Comparison of ENCODE assay signal across 1 cellular context in genomic region chr19:4847190-4847973, GRCh38.
TF ChIP-seq lines count a peak whose summit lies in the region.

No MANE protein-coding gene starts in this region.

TF ChIP-seq in K562, 482 proteins besides CTCF, POLR2A, EP300 and RAD21:
- no peak for TF ChIP-seq NR2C1 (IDR thresholded peaks at IDR 0.05)
- TF ChIP-seq NR2C1 (tag; IDR thresholded peaks at IDR 0.05), result no peak
- TF ChIP-seq, protein P1, sequence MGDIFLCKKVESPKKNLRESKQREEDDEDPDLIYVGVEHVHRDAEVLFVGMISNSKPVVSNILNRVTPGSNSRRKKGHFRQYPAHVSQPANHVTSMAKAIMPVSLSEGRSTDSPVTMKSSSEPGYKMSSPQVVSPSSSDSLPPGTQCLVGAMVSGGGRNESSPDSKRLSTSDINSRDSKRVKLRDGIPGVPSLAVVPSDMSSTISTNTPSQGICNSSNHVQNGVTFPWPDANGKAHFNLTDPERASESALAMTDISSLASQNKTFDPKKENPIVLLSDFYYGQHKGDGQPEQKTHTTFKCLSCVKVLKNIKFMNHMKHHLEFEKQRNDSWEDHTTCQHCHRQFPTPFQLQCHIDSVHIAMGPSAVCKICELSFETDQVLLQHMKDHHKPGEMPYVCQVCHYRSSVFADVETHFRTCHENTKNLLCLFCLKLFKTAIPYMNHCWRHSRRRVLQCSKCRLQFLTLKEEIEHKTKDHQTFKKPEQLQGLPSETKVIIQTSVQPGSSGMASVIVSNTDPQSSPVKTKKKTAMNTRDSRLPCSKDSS (IDR thresholded peaks at IDR 0.05; ENCODE audit: low read depth, partially characterized antibody), result no peak
- no peak for TF ChIP-seq ETV5 (CRISPR knock-in tag; IDR thresholded peaks at IDR 0.05; ENCODE audit: low read depth)
- no peak for TF ChIP-seq BDP1 (IDR thresholded peaks at IDR 0.05; ENCODE audit: insufficient read depth, insufficient read length)
- TF ChIP-seq JUN (IDR thresholded peaks at IDR 0.05; ENCODE audit: borderline replicate concordance, low read depth, low read length), result no peak
- no peak for TF ChIP-seq JUN (CRISPR knock-in tag; IDR thresholded peaks at IDR 0.05; ENCODE audit: borderline replicate concordance)
- TF ChIP-seq, protein P2, sequence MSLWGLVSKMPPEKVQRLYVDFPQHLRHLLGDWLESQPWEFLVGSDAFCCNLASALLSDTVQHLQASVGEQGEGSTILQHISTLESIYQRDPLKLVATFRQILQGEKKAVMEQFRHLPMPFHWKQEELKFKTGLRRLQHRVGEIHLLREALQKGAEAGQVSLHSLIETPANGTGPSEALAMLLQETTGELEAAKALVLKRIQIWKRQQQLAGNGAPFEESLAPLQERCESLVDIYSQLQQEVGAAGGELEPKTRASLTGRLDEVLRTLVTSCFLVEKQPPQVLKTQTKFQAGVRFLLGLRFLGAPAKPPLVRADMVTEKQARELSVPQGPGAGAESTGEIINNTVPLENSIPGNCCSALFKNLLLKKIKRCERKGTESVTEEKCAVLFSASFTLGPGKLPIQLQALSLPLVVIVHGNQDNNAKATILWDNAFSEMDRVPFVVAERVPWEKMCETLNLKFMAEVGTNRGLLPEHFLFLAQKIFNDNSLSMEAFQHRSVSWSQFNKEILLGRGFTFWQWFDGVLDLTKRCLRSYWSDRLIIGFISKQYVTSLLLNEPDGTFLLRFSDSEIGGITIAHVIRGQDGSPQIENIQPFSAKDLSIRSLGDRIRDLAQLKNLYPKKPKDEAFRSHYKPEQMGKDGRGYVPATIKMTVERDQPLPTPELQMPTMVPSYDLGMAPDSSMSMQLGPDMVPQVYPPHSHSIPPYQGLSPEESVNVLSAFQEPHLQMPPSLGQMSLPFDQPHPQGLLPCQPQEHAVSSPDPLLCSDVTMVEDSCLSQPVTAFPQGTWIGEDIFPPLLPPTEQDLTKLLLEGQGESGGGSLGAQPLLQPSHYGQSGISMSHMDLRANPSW (CRISPR knock-in tag; IDR thresholded peaks at IDR 0.05), result no peak
- TF ChIP-seq MTA2 (IDR thresholded peaks at IDR 0.05; ENCODE audit: low read depth), result no peak
- peak; percentile 42; the same call in 1 of the 2 replicates for TF ChIP-seq POLR2G (IDR thresholded peaks at IDR 0.05; ENCODE audit: low read depth, low read length)
- no peak for TF ChIP-seq TAF1 (IDR thresholded peaks at IDR 0.05; ENCODE audit: control insufficient read depth, extremely low read depth, insufficient read depth, low read length, severe bottlenecking)
- no peak for TF ChIP-seq ZNF274 (IDR thresholded peaks at IDR 0.05; ENCODE audit: borderline replicate concordance, low read depth, low read length)
- no peak for TF ChIP-seq RBM22 (IDR thresholded peaks at IDR 0.05; ENCODE audit: low read depth, low read length, poor library complexity, severe bottlenecking)
- TF ChIP-seq SRF (CRISPR knock-in tag; IDR thresholded peaks at IDR 0.05), result no peak
- TF ChIP-seq MYBL2 (IDR thresholded peaks at IDR 0.05; ENCODE audit: low read depth), result no peak
- no peak for TF ChIP-seq MYBL2 (CRISPR knock-in tag; IDR thresholded peaks at IDR 0.05; ENCODE audit: borderline replicate concordance)
- TF ChIP-seq NEUROD1 (IDR thresholded peaks at IDR 0.05; ENCODE audit: borderline replicate concordance, low read depth, low read length, partially characterized antibody), result no peak
- peak; percentile 40; the same call in 1 of the 2 replicates for TF ChIP-seq RBFOX2 (IDR thresholded peaks at IDR 0.05; ENCODE audit: low read depth, low read length)
- peak; percentile 75 for TF ChIP-seq ZNF121 (CRISPR knock-in tag; conservative IDR thresholded peaks at IDR 0.05)
- TF ChIP-seq SMAD2 (IDR thresholded peaks at IDR 0.05; ENCODE audit: low read depth, low read length), result no peak
- TF ChIP-seq KAT2B (IDR thresholded peaks at IDR 0.05; ENCODE audit: low read depth, low read length), result no peak
- TF ChIP-seq ZNF561 (CRISPR knock-in tag; conservative IDR thresholded peaks at IDR 0.05), result no peak
TF ChIP-seq in K562: peak in this region for 3.
